ENCODE assay signal across 32 cellular contexts in the genomic region with DNA sequence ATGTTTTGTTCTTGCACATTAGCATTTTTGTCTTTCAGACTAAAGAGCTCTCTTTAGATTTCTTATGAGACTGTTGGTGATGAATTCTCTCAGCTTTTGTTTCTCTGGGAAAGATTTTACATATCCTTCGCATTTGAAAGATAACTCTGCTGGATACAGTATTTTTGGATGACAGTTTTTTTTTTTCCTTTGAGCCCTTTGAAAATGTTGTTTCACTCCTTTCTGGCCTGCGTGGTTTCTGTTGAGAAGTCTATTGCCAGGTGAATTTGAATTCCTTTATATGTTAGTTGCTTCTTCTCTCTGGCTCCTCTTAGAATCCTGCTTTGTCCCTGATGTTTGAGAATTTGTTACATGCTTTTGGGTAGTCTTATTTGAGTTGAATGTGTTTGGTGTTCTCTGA.
"Had no signal": no experiment of that assay in that cellular context is flagged by ENCODE, and none has a peak within 500 bp of the region (broad histone marks: within the 10 kb centered on the region; RNA-seq: fewer than 3 reads in every experiment).

No MANE protein-coding gene starts in this region.

- DNase-seq: activated CD4-positive, alpha-beta T cell treated with anti-CD3 and anti-CD28 coated beads for 1 hour; activated CD4-positive, alpha-beta T cell treated with anti-CD3 and anti-CD28 coated beads for 48 hours; activated CD4-positive, CD25-positive, alpha-beta regulatory T cell; activated CD8-positive, alpha-beta T cell treated with anti-CD3 and anti-CD28 coated beads for 36 hours; activated effector memory CD4-positive, alpha-beta T cell treated with anti-CD3 and anti-CD28 coated beads, Interleukin-2, amount 50 U/mL, for 16 hours; activated naive CD4-positive, alpha-beta T cell; activated naive CD4-positive, alpha-beta T cell treated with anti-CD3 and anti-CD28 coated beads, Interleukin-2, amount 50 U/mL, for 16 hours; activated naive CD8-positive, alpha-beta T cell treated with anti-CD3 and anti-CD28 coated beads for 36 hours; activated T-cell treated with anti-CD3 and anti-CD28 coated beads, Interleukin-2, amount 50 U/mL, for 1 hour; activated T-cell treated with anti-CD3 and anti-CD28 coated beads, Interleukin-2, amount 50 U/mL, for 72 hours; amygdala; NCI-H1092 treated with DMSO at 0.1 percent for 48 hours; NCI-H1417 treated with DMSO at 0.1 percent for 48 hours; NCI-H187 treated with DMSO at 0.1 percent for 48 hours; NCI-H2081; NCI-H226; NCI-H446 treated with DMSO at 0.1 percent for 48 hours; NCI-H524; PC-3; Peyer's patch; SIG-M5; T-cell; T-helper 2 cell; T-helper 9 cell had no signal

- H3K27ac ChIP-seq: ascending aorta, cardiac muscle cell, Peyer's patch, RWPE1, VCaP had no signal

- H3K4me3 ChIP-seq: ascending aorta, cardiac muscle cell, Peyer's patch had no signal

- ATAC-seq: activated CD8-positive, alpha-beta T cell treated with anti-CD3 and anti-CD28 coated beads for 36 hours; activated T-cell treated with anti-CD3 and anti-CD28 coated beads, Interleukin-2, amount 50 U/mL, for 72 hours; activated T-helper 17 cell treated with anti-CD3 and anti-CD28 coated beads, Interleukin-2, amount 50 U/mL, for 72 hours; PC-3; Right ventricle myocardium inferior; SK-N-SH treated with all-trans-retinoic acid at 6 μM for 48 hours; T-cell had no signal

- H3K4me1 Mint-ChIP-seq: activated naive CD8-positive, alpha-beta T cell treated with anti-CD3 and anti-CD28 coated beads for 36 hours; activated T-helper 17 cell treated with anti-CD3 and anti-CD28 coated beads, Interleukin-2, amount 50 U/mL, for 72 hours; central memory CD8-positive, alpha-beta T cell; T-cell had no signal

- H3K4me3 Mint-ChIP-seq: activated CD8-positive, alpha-beta T cell treated with anti-CD3 and anti-CD28 coated beads for 36 hours; activated naive CD8-positive, alpha-beta T cell treated with anti-CD3 and anti-CD28 coated beads for 36 hours; activated T-cell treated with anti-CD3 and anti-CD28 coated beads, Interleukin-2, amount 50 U/mL, for 72 hours; activated T-helper 17 cell treated with anti-CD3 and anti-CD28 coated beads, Interleukin-2, amount 50 U/mL, for 72 hours; central memory CD8-positive, alpha-beta T cell; T-cell had no signal

- H3K36me3 ChIP-seq: ascending aorta, cardiac muscle cell, Peyer's patch had no signal

- H3K4me1 ChIP-seq: ascending aorta, Peyer's patch had no signal

- H3K27ac Mint-ChIP-seq: activated CD8-positive, alpha-beta T cell treated with anti-CD3 and anti-CD28 coated beads for 36 hours; activated naive CD8-positive, alpha-beta T cell treated with anti-CD3 and anti-CD28 coated beads for 36 hours; activated T-cell treated with anti-CD3 and anti-CD28 coated beads, Interleukin-2, amount 50 U/mL, for 72 hours; activated T-helper 17 cell treated with anti-CD3 and anti-CD28 coated beads, Interleukin-2, amount 50 U/mL, for 72 hours; T-cell had no signal

- H3K27me3 ChIP-seq: ascending aorta, cardiac muscle cell, Peyer's patch had no signal

- H3K9me3 ChIP-seq: Peyer's patch had no signal
